In the genomic region with DNA sequence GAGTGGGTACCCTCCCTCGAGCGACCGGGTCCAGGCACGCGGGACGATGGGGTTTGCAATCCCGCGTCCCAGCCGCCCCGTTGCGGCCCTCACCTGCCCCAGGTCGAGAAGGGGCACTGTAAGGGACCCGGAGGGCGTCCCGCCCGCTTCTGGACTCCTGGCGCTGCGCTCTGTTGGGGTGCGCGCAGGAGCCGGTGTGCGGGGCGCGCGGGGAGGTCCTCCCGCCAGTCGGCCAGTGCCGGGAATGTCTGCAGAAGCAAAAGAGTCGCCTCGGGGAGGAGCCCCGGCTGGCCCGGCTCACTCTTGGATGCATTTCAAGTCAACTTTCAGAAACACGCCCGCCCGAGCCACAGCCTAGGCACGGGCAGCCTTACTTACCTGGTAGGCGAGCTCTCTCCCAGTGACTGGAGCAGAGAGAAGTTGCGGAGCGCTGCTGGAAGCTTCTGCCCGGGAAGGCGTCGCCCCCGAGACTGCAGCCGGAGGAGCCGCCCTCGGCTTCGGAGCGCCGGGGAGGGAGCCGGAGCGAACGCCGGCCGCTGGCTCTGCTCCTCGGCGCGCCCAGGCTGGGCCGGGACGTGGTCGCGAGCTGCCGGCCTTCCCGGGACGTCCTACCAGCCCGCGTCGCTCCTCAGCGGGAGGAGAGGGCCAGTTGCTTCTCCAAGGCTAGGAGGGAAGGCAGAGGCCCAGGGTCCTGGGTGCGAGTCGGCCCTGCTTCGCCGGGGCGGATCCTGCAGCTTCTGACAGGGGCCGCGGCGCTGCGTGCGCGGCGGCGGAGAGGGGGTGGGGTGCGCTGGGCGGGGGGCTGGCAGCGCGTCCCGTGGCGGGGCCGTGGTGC, we compare ENCODE assay signal across 10 cellular contexts. TPM values are rescaled to one million over a fixed set of nuclear protein-coding genes. Genes with fewer than 3 reads are reported as not detected.
DNase-seq lines count a peak whose midpoint lies in the region; ATAC-seq, FAIRE-seq and TF ChIP-seq lines count a peak whose summit lies in the region.
"Had no signal": no experiment of that assay in that cellular context is flagged by ENCODE, and none has a peak within 500 bp of the region (broad histone marks: within the 10 kb centered on the region; RNA-seq: fewer than 3 reads in every experiment).

A gene (minus strand): TSS at position 739 of the 835 bp plus-strand sequence. CDS start 1,156 bp downstream, outside the sequence.

- TF ChIP-seq EP300 in A549 (IDR thresholded peaks at IDR 0.05): no peak

- no peak for TF ChIP-seq RAD21 in A549 (conservative IDR thresholded peaks at IDR 0.05 in 1 of 2, IDR thresholded peaks at IDR 0.05 in 1 of 2)

- POLR2A ChIA-PET in A549 (lab: Yijun Ruan, JAX): no interaction called here

- TF ChIP-seq CTCF in A549 (IDR thresholded peaks at IDR 0.05) (no peak), omental fat pad (IDR thresholded peaks at IDR 0.05) (no peak)

- FAIRE-seq in A549 (lab: Jason Lieb, UNC): no peak

- DNase-seq in A549 (ENCODE audit: low read depth in 1 of 2, low spot score in 1 of 2) (peak; percentile 14 to 18), NCI-H526 treated with DMSO at 0.1 percent for 48 hours (lab: John Stamatoyannopoulos, UW) (peak; percentile 56), Right ventricle myocardium superior (peak; percentile 52), omental fat pad (ENCODE audit: low spot score) (no peak), RKO (ENCODE audit: low spot score) (no peak), NCI-H2196 treated with DMSO at 0.1 percent for 48 hours (lab: John Stamatoyannopoulos, UW; ENCODE audit: unreplicated experiment) (no peak), mesenteric fat pad (ENCODE audit: low spot score) (no peak)
- DNase-seq: activated gamma-delta T cell treated with Interleukin-2 at 50 U/mL for 16 hours had no signal

- H3K9me3 ChIP-seq in A549: no peaks in the 10 kb centered on the region

- ATAC-seq in A549 (peak; percentile 37 to 65; a peak in 5 of 6 replicates), Right ventricle myocardium superior (ENCODE audit: poor library complexity) (peak; percentile 62), omental fat pad (ENCODE audit: low FRiP score) (peak; percentile 46), HG02884 (IDR thresholded peaks at IDR 0.05; ENCODE audit: unreplicated experiment) (no peak)

- H3K4me2 ChIP-seq in A549: peak within 1 kb of the TSS; percentile 79
- H3K4me2 ChIP-seq: BLaER1 treated with 17β-estradiol and CSF1 and Interleukin-3, amounts not matched to agents 10 nM and 100 nM had no signal

- CTCF ChIA-PET in A549 (lab: Yijun Ruan, JAX): interaction anchor here (1.4 to 1.7 kb wide), 2 partner anchors 11 to 12 kb away, joined by 7 to 9 read pairs; no protein-coding TSS in a partner anchor

- H3K27ac ChIP-seq in A549: no peak within 1 kb of the TSS
- H3K27ac ChIP-seq: BLaER1 treated with 17β-estradiol and CSF1 and Interleukin-3, amounts not matched to agents 10 nM and 100 nM had no signal

- TF ChIP-seq POLR2A in A549 (IDR thresholded peaks at IDR 0.05; ENCODE audit: low read length): no peak

- H3K4me3 ChIP-seq in A549: peak within 1 kb of the TSS; percentile 35

- 8% methylated on average over 46 of the region's 88 CpGs for WGBS in A549 (ENCODE audit: missing lambda C conversion rate)

- intact Hi-C loops in Right ventricle myocardium superior (cut with DNase I): no loop called here

- H3K4me1 ChIP-seq in A549: peaks cover 3% of the 10 kb centered on the region; the same call in 1 of the 3 replicates
- H3K4me1 ChIP-seq: BLaER1 treated with 17β-estradiol and CSF1 and Interleukin-3, amounts not matched to agents 10 nM and 100 nM had no signal

TF ChIP-seq in A549, 52 proteins besides CTCF, POLR2A, EP300 and RAD21:
- TF ChIP-seq KDM5A (IDR thresholded peaks at IDR 0.05): no peak
- TF ChIP-seq, protein P1, sequence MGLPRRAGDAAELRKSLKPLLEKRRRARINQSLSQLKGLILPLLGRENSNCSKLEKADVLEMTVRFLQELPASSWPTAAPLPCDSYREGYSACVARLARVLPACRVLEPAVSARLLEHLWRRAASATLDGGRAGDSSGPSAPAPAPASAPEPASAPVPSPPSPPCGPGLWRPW (IDR thresholded peaks at IDR 0.05): no peak
- TF ChIP-seq HOXB5 (CRISPR knock-in tag; IDR thresholded peaks at IDR 0.05): no peak
- no peak for TF ChIP-seq PHF8 (IDR thresholded peaks at IDR 0.05; ENCODE audit: borderline replicate concordance, low read depth)
- no peak for TF ChIP-seq TFCP2L1 (CRISPR knock-in tag; IDR thresholded peaks at IDR 0.05)
- TF ChIP-seq, protein P2, sequence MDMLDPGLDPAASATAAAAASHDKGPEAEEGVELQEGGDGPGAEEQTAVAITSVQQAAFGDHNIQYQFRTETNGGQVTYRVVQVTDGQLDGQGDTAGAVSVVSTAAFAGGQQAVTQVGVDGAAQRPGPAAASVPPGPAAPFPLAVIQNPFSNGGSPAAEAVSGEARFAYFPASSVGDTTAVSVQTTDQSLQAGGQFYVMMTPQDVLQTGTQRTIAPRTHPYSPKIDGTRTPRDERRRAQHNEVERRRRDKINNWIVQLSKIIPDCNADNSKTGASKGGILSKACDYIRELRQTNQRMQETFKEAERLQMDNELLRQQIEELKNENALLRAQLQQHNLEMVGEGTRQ (IDR thresholded peaks at IDR 0.05): no peak
- TF ChIP-seq BHLHE40 (IDR thresholded peaks at IDR 0.05; ENCODE audit: low read depth, low read length): no peak
- TF ChIP-seq CHD4 (IDR thresholded peaks at IDR 0.05; ENCODE audit: borderline replicate concordance): no peak
- no peak for TF ChIP-seq HDAC2 (IDR thresholded peaks at IDR 0.05)
- TF ChIP-seq ZFP36 (IDR thresholded peaks at IDR 0.05; ENCODE audit: borderline replicate concordance, partially characterized antibody): no peak

RNA-seq across cellular contexts. Expression of the gene that starts here (rescaled TPM):
- polyA plus RNA-seq in A549 (2011; rRNA removed) (not detected in 2 replicates), A549 (2017; fragmentation: RNase III; extraction: RNeasy Plus Mini Kit Qiagen cat#74134 plus additional on column Dnase treatment) (not detected in 3 replicates)
- not detected in 2 replicates for polyA plus RNA-seq in A549 (2012; cell fraction: cytosol; rRNA removed)
- not detected in 2 replicates for polyA plus RNA-seq in A549 (2012; cell fraction: nucleus; rRNA removed)
- not detected in 2 replicates for polyA minus RNA-seq in A549 (2011; rRNA and poly(A)+ RNA removed)
- total RNA-seq in Right ventricle myocardium superior (not detected), omental fat pad (1 to 10 TPM in 1 of 4 donors, not detected in 3; 2.0 TPM), mesenteric fat pad (0.32 TPM)

Comparison
In these comparisons a context has a peak if more than half of its experiments do, and no peak if none do; other contexts are left out.
1. Peak in DNase-seq, ATAC-seq, H3K4me3 ChIP-seq and H3K4me2 ChIP-seq in A549; RNA of the gene not detected or under 1 TPM.
2. Peak in DNase-seq and ATAC-seq in Right ventricle myocardium superior; RNA of the gene not detected or under 1 TPM.